Comparison of ENCODE assay signal across 2 cellular contexts in the genomic region with DNA sequence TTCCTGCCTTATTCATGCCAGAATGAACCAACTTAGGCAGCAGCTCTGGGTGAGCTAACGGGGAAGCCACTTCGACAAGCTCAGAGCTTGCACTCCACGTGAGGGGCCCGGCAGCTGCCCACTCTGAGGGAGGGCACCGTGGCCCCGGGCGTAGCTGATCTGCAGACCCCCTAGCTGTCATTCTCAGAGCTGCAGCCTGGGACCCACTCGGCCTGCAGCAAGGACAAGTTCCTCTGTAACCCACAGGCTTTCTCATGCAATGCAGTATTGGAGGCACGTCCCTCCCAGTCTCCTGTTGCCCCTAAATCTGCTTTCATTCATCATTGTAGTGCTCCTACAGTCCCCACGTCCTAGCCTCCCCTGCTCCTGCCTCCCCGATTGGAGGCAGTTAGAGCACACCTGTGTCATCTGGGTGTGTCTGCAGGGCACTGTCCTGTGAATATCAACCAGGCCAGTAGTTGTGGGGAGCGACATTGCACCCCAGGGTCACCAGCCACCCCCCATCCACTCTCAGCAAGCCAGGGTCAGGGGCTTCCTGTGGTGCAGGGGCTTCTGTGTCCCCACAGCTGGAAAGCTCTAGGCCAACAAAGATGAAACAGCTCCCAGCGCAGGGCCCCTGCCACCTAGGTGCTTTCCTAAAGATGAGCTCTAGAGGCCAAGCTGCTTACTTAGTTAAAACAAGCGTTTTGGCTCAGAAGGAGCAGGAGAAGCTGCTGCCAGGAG.
A peak's percentile ranks its signal among the peaks of the same experiment; 100 is the strongest.
TF ChIP-seq lines count a peak whose summit lies in the region.

No MANE protein-coding gene starts in this region.

TF ChIP-seq in HEK293T, 16 proteins besides CTCF, POLR2A, EP300 and RAD21 (continued from another document):
- no peak for TF ChIP-seq FOXA1 (IDR thresholded peaks at IDR 0.05)

TF ChIP-seq in H1, 55 proteins besides CTCF, POLR2A, EP300 and RAD21 (continued from another document):
- TF ChIP-seq, protein P1, sequence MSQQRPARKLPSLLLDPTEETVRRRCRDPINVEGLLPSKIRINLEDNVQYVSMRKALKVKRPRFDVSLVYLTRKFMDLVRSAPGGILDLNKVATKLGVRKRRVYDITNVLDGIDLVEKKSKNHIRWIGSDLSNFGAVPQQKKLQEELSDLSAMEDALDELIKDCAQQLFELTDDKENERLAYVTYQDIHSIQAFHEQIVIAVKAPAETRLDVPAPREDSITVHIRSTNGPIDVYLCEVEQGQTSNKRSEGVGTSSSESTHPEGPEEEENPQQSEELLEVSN (IDR thresholded peaks at IDR 0.05): peak; percentile 45
- TF ChIP-seq, protein P2, sequence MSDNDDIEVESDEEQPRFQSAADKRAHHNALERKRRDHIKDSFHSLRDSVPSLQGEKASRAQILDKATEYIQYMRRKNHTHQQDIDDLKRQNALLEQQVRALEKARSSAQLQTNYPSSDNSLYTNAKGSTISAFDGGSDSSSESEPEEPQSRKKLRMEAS (IDR thresholded peaks at IDR 0.05): peak; percentile 58
